In genomic region chr19:1825909-1826556, GRCh38 we compare ENCODE assay signal across 1 cellular context.
TF ChIP-seq lines count a peak whose summit lies in the region.

No MANE protein-coding gene starts in this region.

TF ChIP-seq in K562, 482 proteins besides CTCF, POLR2A, EP300 and RAD21 (continued from another document):
- TF ChIP-seq GTF3C2 (IDR thresholded peaks at IDR 0.05; ENCODE audit: borderline replicate concordance, extremely low read depth, insufficient read length) (no peak), KLF10 (CRISPR knock-in tag; IDR thresholded peaks at IDR 0.05) (no peak), EP400 (IDR thresholded peaks at IDR 0.05) (peak; percentile 67; the same call in 1 of the 2 replicates), ZNF584 (CRISPR knock-in tag; IDR thresholded peaks at IDR 0.05; ENCODE audit: low read depth) (no peak), RB1 (IDR thresholded peaks at IDR 0.05; ENCODE audit: low read depth) (no peak), TBL1XR1 (IDR thresholded peaks at IDR 0.05; ENCODE audit: low read length in 2 of 2) (no peak), HLTF (IDR thresholded peaks at IDR 0.05) (peak; percentile 92), SNIP1 (IDR thresholded peaks at IDR 0.05; ENCODE audit: low read depth) (no peak), C11orf30 (IDR thresholded peaks at IDR 0.05; ENCODE audit: low read depth) (no peak), CREB3 (tag; conservative IDR thresholded peaks at IDR 0.05; ENCODE audit: low read depth) (no peak), RHOXF2B (CRISPR knock-in tag; conservative IDR thresholded peaks at IDR 0.05) (no peak), FOXA3 (CRISPR knock-in tag; conservative IDR thresholded peaks at IDR 0.05 in 1 of 2, IDR thresholded peaks at IDR 0.05 in 1 of 2) (no peak), BRD4 (IDR thresholded peaks at IDR 0.05) (no peak), WHSC1 (IDR thresholded peaks at IDR 0.05; ENCODE audit: low read length) (no peak), NFXL1 (CRISPR knock-in tag; IDR thresholded peaks at IDR 0.05) (no peak), SETDB1 (IDR thresholded peaks at IDR 0.05; ENCODE audit: low read length) (no peak), HDAC1 (IDR thresholded peaks at IDR 0.05) (peak in 1 of 2 experiments; percentile 77; a peak in 2 of 4 replicates), ETV1 (tag; conservative IDR thresholded peaks at IDR 0.05; ENCODE audit: low read depth) (no peak; the same call in 1 of the 2 replicates), ZNF76 (CRISPR knock-in tag; IDR thresholded peaks at IDR 0.05; ENCODE audit: borderline replicate concordance) (no peak), HINFP (tag; conservative IDR thresholded peaks at IDR 0.05; ENCODE audit: low read depth) (no peak), XRCC4 (IDR thresholded peaks at IDR 0.05; ENCODE audit: extremely low read depth, insufficient read depth, insufficient read length) (no peak), E2F5 (CRISPR knock-in tag; IDR thresholded peaks at IDR 0.05) (no peak), FOXO4 (CRISPR knock-in tag; IDR thresholded peaks at IDR 0.05) (no peak), SAP30 (IDR thresholded peaks at IDR 0.05; ENCODE audit: borderline replicate concordance, insufficient read depth, low read depth, low read length, poor library complexity, severe bottlenecking) (no peak), GATA2 (CRISPR knock-in tag; IDR thresholded peaks at IDR 0.05) (no peak), ZBTB26 (CRISPR knock-in tag; IDR thresholded peaks at IDR 0.05) (no peak), ZBTB7A (IDR thresholded peaks at IDR 0.05; ENCODE audit: borderline replicate concordance, control insufficient read depth, low read depth, low read length) (peak; percentile 95), HEY1 (CRISPR knock-in tag; IDR thresholded peaks at IDR 0.05; ENCODE audit: borderline replicate concordance) (no peak), NCOA6 (IDR thresholded peaks at IDR 0.05) (no peak), NR4A1 (CRISPR knock-in tag; IDR thresholded peaks at IDR 0.05) (no peak), NR4A1 (tag; IDR thresholded peaks at IDR 0.05) (no peak)
- TF ChIP-seq, protein P1, sequence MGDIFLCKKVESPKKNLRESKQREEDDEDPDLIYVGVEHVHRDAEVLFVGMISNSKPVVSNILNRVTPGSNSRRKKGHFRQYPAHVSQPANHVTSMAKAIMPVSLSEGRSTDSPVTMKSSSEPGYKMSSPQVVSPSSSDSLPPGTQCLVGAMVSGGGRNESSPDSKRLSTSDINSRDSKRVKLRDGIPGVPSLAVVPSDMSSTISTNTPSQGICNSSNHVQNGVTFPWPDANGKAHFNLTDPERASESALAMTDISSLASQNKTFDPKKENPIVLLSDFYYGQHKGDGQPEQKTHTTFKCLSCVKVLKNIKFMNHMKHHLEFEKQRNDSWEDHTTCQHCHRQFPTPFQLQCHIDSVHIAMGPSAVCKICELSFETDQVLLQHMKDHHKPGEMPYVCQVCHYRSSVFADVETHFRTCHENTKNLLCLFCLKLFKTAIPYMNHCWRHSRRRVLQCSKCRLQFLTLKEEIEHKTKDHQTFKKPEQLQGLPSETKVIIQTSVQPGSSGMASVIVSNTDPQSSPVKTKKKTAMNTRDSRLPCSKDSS (IDR thresholded peaks at IDR 0.05; ENCODE audit: low read depth, partially characterized antibody), result no peak
- TF ChIP-seq, protein P2, sequence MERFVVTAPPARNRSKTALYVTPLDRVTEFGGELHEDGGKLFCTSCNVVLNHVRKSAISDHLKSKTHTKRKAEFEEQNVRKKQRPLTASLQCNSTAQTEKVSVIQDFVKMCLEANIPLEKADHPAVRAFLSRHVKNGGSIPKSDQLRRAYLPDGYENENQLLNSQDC (CRISPR knock-in tag; IDR thresholded peaks at IDR 0.05), result no peak
